In genomic region chr1:89954401-89954800, GRCh38 we compare ENCODE assay signal across 30 cellular contexts. TPM values are rescaled to one million over a fixed set of nuclear protein-coding genes. Genes with fewer than 3 reads are reported as not detected.
A peak's percentile ranks its signal among the peaks of the same experiment; 100 is the strongest.
DNase-seq lines count a peak whose midpoint lies in the region; ATAC-seq and TF ChIP-seq lines count a peak whose summit lies in the region.
"Had no signal": no experiment of that assay in that cellular context is flagged by ENCODE, and none has a peak within 500 bp of the region (broad histone marks: within the 10 kb centered on the region; RNA-seq: fewer than 3 reads in every experiment).

No MANE protein-coding gene starts in this region.

- H3K27ac Mint-ChIP-seq in activated T-helper 17 cell treated with anti-CD3 and anti-CD28 coated beads, Interleukin-2, amount 50 U/mL, for 72 hours = peak overlapping the region; percentile 72
- H3K27ac Mint-ChIP-seq: memory B cell; stimulated activated memory B cell treated with anti-CD40 and anti-IgM and Interleukin-4, amounts not matched to agents 10 μg/mL and 1 μg/mL and 100 μg/mL, for 72 hours; WTC11 had no signal

- peak overlapping the region; percentile 17 for H3K56ac ChIP-seq in mesendoderm (ENCODE audit: low read length)

- H2BK15ac ChIP-seq in mesendoderm (replicated peaks; ENCODE audit: low read depth) = no peak overlapping the region

- no peak overlapping the region for H4K8ac ChIP-seq in mesendoderm (ENCODE audit: low read depth, low read length)

- no peaks in the 10 kb centered on the region for H3K9me3 Mint-ChIP-seq in activated T-helper 17 cell treated with anti-CD3 and anti-CD28 coated beads, Interleukin-2, amount 50 U/mL, for 72 hours
- H3K9me3 Mint-ChIP-seq: memory B cell; stimulated activated memory B cell treated with anti-CD40 and anti-IgM and Interleukin-4, amounts not matched to agents 10 μg/mL and 1 μg/mL and 100 μg/mL, for 72 hours had no signal

- H2AK5ac ChIP-seq in mesendoderm (ENCODE audit: low read length) = no peak overlapping the region

- peaks cover 32% of the 10 kb centered on the region for H3K4me1 ChIP-seq in ACC112 (ENCODE audit: control insufficient read depth, insufficient read depth, low read length, unreplicated experiment)
- H3K4me1 ChIP-seq in HUES48 (ENCODE audit: control insufficient read depth, insufficient read depth, low read length) = peaks cover 42% of the 10 kb centered on the region
- H3K4me1 ChIP-seq in mesendoderm (ENCODE audit: control insufficient read depth, low read depth, low read length) = peaks cover 5% of the 10 kb centered on the region
- H3K4me1 ChIP-seq: breast epithelium had no signal

- no CpG with 5 or more reads among the region's 1 CpG for WGBS in mesendoderm (ENCODE audit: extremely low coverage, insufficient coverage, low lambda C conversion rate)

- no peak overlapping the region for H3K18ac ChIP-seq in mesendoderm (ENCODE audit: low read length)

- ATAC-seq in activated T-helper 17 cell treated with anti-CD3 and anti-CD28 coated beads, Interleukin-2, amount 50 U/mL, for 72 hours (replicated peaks) = no peak
- ATAC-seq in GM18505 (IDR thresholded peaks at IDR 0.05; ENCODE audit: unreplicated experiment) = no peak
- ATAC-seq: foreskin keratinocyte; HCT116; heart right ventricle; HepG2; Panc1; stimulated activated memory B cell treated with anti-CD40 and anti-IgM and Interleukin-4, amounts not matched to agents 10 μg/mL and 1 μg/mL and 100 μg/mL, for 72 hours; WTC11 had no signal

- no peak overlapping the region for H3K4me3 Mint-ChIP-seq in activated T-helper 17 cell treated with anti-CD3 and anti-CD28 coated beads, Interleukin-2, amount 50 U/mL, for 72 hours
- H3K4me3 Mint-ChIP-seq: memory B cell; stimulated activated memory B cell treated with anti-CD40 and anti-IgM and Interleukin-4, amounts not matched to agents 10 μg/mL and 1 μg/mL and 100 μg/mL, for 72 hours; WTC11 had no signal

- POLR2A ChIA-PET in HEK293T (lab: Yijun Ruan, JAX) = no interaction called here

- CTCF ChIA-PET in HEK293T (lab: Yijun Ruan, JAX) = no interaction called here

- peak overlapping the region; percentile 42 for H2AFZ ChIP-seq in ACC112 (ENCODE audit: low read length, unreplicated experiment)

- H3K4me3 ChIP-seq in ACC112 (ENCODE audit: low read depth, low read length) = no peak overlapping the region
- H3K4me3 ChIP-seq in HUES48 (ENCODE audit: low read depth, low read length) = no peak overlapping the region
- H3K4me3 ChIP-seq in mesendoderm (ENCODE audit: low read length) = no peak overlapping the region
- H3K4me3 ChIP-seq: breast epithelium, heart right ventricle, right lobe of liver had no signal

- H3K79me1 ChIP-seq in mesendoderm (ENCODE audit: low read length) = no peaks in the 10 kb centered on the region

- H3K9me3 ChIP-seq in HUES48 (ENCODE audit: control insufficient read depth, insufficient read depth, low read length) = peaks cover 3% of the 10 kb centered on the region; the same call in 1 of the 2 replicates
- H3K9me3 ChIP-seq: breast epithelium, heart right ventricle, right lobe of liver had no signal

- no peak overlapping the region for H2BK120ac ChIP-seq in mesendoderm (ENCODE audit: low read depth, low read length)

- no peak overlapping the region for H3K4me2 ChIP-seq in mesendoderm (ENCODE audit: low read length)

- H3K36me3 Mint-ChIP-seq in activated T-helper 17 cell treated with anti-CD3 and anti-CD28 coated beads, Interleukin-2, amount 50 U/mL, for 72 hours (ENCODE audit: low read depth) = no peaks in the 10 kb centered on the region
- H3K36me3 Mint-ChIP-seq: memory B cell had no signal

- H3K9ac ChIP-seq in HUES48 (ENCODE audit: low read depth, low read length) (no peak overlapping the region), mesendoderm (ENCODE audit: low read length) (no peak overlapping the region)

- H3K27me3 ChIP-seq in ACC112 (ENCODE audit: insufficient read depth, low read length) (no peaks in the 10 kb centered on the region), HUES48 (ENCODE audit: control insufficient read depth, insufficient read depth, low read length) (no peaks in the 10 kb centered on the region), mesendoderm (ENCODE audit: insufficient read depth, low read length, poor library complexity) (no peaks in the 10 kb centered on the region)
- H3K27me3 ChIP-seq: breast epithelium, foreskin keratinocyte, heart right ventricle, right lobe of liver had no signal

- no peak overlapping the region for H3K27ac ChIP-seq in ACC112 (ENCODE audit: low read depth, low read length)
- H3K27ac ChIP-seq in HUES48 (ENCODE audit: low read depth, low read length) = peak overlapping the region; percentile 21
- peak overlapping the region; percentile 5 for H3K27ac ChIP-seq in mesendoderm (ENCODE audit: low read depth, low read length)
- H3K27ac ChIP-seq: breast epithelium, heart right ventricle, right lobe of liver had no signal

- peaks cover 4% of the 10 kb centered on the region for H3K27me3 Mint-ChIP-seq in activated T-helper 17 cell treated with anti-CD3 and anti-CD28 coated beads, Interleukin-2, amount 50 U/mL, for 72 hours
- H3K27me3 Mint-ChIP-seq: progenitor cell of endocrine pancreas had no signal

- DNase-seq in mesendoderm (peak; percentile 82), HEK293T (ENCODE audit: extremely low spot score) (no peak), NCI-H526 treated with DMSO at 0.1 percent for 48 hours (lab: John Stamatoyannopoulos, UW) (no peak), HK-2 (ENCODE audit: unreplicated experiment) (no peak)
- DNase-seq: activated naive CD4-positive, alpha-beta T cell treated with anti-CD3 and anti-CD28 coated beads, Interleukin-2, amount 50 U/mL, for 16 hours; amniotic stem cell; effector CD4-positive, alpha-beta T cell; erythroblast; foreskin keratinocyte; heart right ventricle; left colon; NCI-H1092 treated with DMSO at 0.1 percent for 48 hours; NCI-H187; NCI-H524; NK-92 treated with Interleukin-12 subunit alpha and Interleukin-12 subunit beta, amount 100 ng/mL, for 24 hours; right lobe of liver; SIG-M5; stimulated activated CD4-positive, alpha-beta T cell treated with anti-CD3 and anti-CD28 coated beads, Interleukin-4, amount 100 ng/mL, for 4 hours had no signal

- no peak for TF ChIP-seq POLR2A in GM18505 (IDR thresholded peaks at IDR 0.05; ENCODE audit: borderline replicate concordance, extremely low read depth, insufficient read depth, insufficient read length)

- H4K5ac ChIP-seq in mesendoderm (ENCODE audit: low read length) = no peak overlapping the region

- no peak overlapping the region for H3K23ac ChIP-seq in mesendoderm (ENCODE audit: low read length)

- H3K4ac ChIP-seq in mesendoderm (ENCODE audit: low read depth, low read length) = no peak overlapping the region

- H3K79me2 ChIP-seq in ACC112 (ENCODE audit: control insufficient read depth, insufficient read depth, low read length, unreplicated experiment) = no peaks in the 10 kb centered on the region
- no peaks in the 10 kb centered on the region for H3K79me2 ChIP-seq in mesendoderm (ENCODE audit: control insufficient read depth, insufficient read depth, low read length)

- H3K36me3 ChIP-seq in ACC112 (ENCODE audit: insufficient read depth, low read length) = no peaks in the 10 kb centered on the region
- H3K36me3 ChIP-seq in HUES48 (ENCODE audit: control insufficient read depth, insufficient read depth, low read length) = no peaks in the 10 kb centered on the region
- H3K36me3 ChIP-seq in mesendoderm (ENCODE audit: control insufficient read depth, insufficient read depth, low read length) = no peaks in the 10 kb centered on the region
- H3K36me3 ChIP-seq: breast epithelium, heart right ventricle, right lobe of liver had no signal

- peaks cover 10% of the 10 kb centered on the region for H3K4me1 Mint-ChIP-seq in activated T-helper 17 cell treated with anti-CD3 and anti-CD28 coated beads, Interleukin-2, amount 50 U/mL, for 72 hours
- H3K4me1 Mint-ChIP-seq: memory B cell had no signal

- no peak overlapping the region for H2BK5ac ChIP-seq in mesendoderm (ENCODE audit: low read length)

TF ChIP-seq in HEK293T, 16 proteins besides CTCF, POLR2A, EP300 and RAD21:
- no peak for TF ChIP-seq SUZ12 (IDR thresholded peaks at IDR 0.05)
- no peak for TF ChIP-seq TARDBP (IDR thresholded peaks at IDR 0.05)
- TF ChIP-seq NFRKB (IDR thresholded peaks at IDR 0.05) = no peak
- TF ChIP-seq LEF1 (IDR thresholded peaks at IDR 0.05; ENCODE audit: borderline replicate concordance) = no peak
- no peak for TF ChIP-seq ARNT (IDR thresholded peaks at IDR 0.05)
- TF ChIP-seq, protein P1, sequence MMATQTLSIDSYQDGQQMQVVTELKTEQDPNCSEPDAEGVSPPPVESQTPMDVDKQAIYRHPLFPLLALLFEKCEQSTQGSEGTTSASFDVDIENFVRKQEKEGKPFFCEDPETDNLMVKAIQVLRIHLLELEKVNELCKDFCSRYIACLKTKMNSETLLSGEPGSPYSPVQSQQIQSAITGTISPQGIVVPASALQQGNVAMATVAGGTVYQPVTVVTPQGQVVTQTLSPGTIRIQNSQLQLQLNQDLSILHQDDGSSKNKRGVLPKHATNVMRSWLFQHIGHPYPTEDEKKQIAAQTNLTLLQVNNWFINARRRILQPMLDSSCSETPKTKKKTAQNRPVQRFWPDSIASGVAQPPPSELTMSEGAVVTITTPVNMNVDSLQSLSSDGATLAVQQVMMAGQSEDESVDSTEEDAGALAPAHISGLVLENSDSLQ (IDR thresholded peaks at IDR 0.05) = no peak
- TF ChIP-seq BHLHE40 (IDR thresholded peaks at IDR 0.05; ENCODE audit: borderline replicate concordance) = no peak
- TF ChIP-seq CTBP1 (IDR thresholded peaks at IDR 0.05; ENCODE audit: borderline replicate concordance) = no peak
- TF ChIP-seq FOXM1 (IDR thresholded peaks at IDR 0.05; ENCODE audit: borderline replicate concordance) = no peak
- no peak for TF ChIP-seq HDGF (IDR thresholded peaks at IDR 0.05; ENCODE audit: borderline replicate concordance)
- TF ChIP-seq ZNF384 (IDR thresholded peaks at IDR 0.05) = no peak
- no peak for TF ChIP-seq ELF4 (IDR thresholded peaks at IDR 0.05)
- no peak for TF ChIP-seq FOXA1 (IDR thresholded peaks at IDR 0.05)
- TF ChIP-seq FOXK2 (IDR thresholded peaks at IDR 0.05) = no peak
- TF ChIP-seq SP1 (IDR thresholded peaks at IDR 0.05) = no peak

RNA-seq across cellular contexts. Expression of gene ZNF326, which starts 40.5 kb away (rescaled TPM):
- 10 to 100 TPM; 18.4 to 20.9 TPM for total RNA-seq in activated T-helper 17 cell treated with anti-CD3 and anti-CD28 coated beads, Interleukin-2, amount 50 U/mL, for 72 hours
- polyA plus RNA-seq in mesendoderm (2013, experiment 1 of 2) = 38.4 TPM
- 37.5 TPM for polyA plus RNA-seq in mesendoderm (2013, experiment 2 of 2)
